In the genomic region with DNA sequence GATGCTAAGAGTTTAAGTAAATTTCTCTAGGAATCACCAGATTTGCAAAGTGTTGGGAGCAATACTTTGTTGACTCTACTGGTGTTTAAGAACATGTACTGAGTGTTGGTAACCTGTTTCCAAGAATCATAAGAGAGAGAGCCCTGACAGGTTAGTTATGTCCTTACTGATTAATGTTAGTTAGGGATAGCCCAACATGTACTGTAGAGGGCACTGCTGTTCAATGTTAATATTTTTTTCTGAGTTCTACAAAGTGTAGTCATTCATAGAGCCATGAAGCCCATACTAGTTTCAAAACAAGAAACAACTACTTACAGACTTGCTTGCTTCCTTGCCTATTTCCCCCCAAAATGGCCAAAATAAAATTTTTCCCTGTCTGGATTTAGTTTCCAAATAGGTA, we compare ENCODE assay signal across 7 cellular contexts. TPM values are rescaled to one million over a fixed set of nuclear protein-coding genes. Genes with fewer than 3 reads are reported as not detected.
DNase-seq lines count a peak whose midpoint lies in the region; ATAC-seq and TF ChIP-seq lines count a peak whose summit lies in the region.

No MANE protein-coding gene starts in this region.

- no peak overlapping the region for H4K91ac ChIP-seq in IMR-90 (ENCODE audit: insufficient read depth, low read depth, low read length)

- H4K8ac ChIP-seq in IMR-90 (ENCODE audit: low read depth in 2 of 2, low read length in 2 of 2): no peak overlapping the region

- H3K9ac ChIP-seq in IMR-90 (ENCODE audit: low read depth, low read length): no peak overlapping the region

- no peaks in the 10 kb centered on the region for H3K27me3 ChIP-seq in IMR-90 (ENCODE audit: control insufficient read depth, insufficient read depth, low read length)

- no peak overlapping the region for H3K4ac ChIP-seq in IMR-90 (ENCODE audit: low read depth, low read length)

- H2BK15ac ChIP-seq in IMR-90 (ENCODE audit: low read depth, low read length): no peak overlapping the region

- CTCF ChIA-PET in IMR-90 (lab: Yijun Ruan, JAX): no interaction called here

- intact Hi-C loops in IMR-90 (cut with micrococcal nuclease): loop anchor here (1.0 to 2.0 kb wide), 3 partner anchors 38 to 303 kb away; no protein-coding TSS in a partner anchor

- POLR2A ChIA-PET in IMR-90 (lab: Charles Lee; ENCODE audit: unreplicated experiment): no interaction called here

- 0 out of 2 replicates have a peak, but pooled peaks cover 2% of the 10 kb centered on the region for H3K4me1 ChIP-seq in IMR-90 (ENCODE audit: control insufficient read depth, insufficient read depth, low read length)

- no peaks in the 10 kb centered on the region for H3K9me3 ChIP-seq in IMR-90 (ENCODE audit: control insufficient read depth, insufficient read depth, low read length)

- H3K79me1 ChIP-seq in IMR-90 (ENCODE audit: low read depth in 1 of 2, low read length in 2 of 2): no peaks in the 10 kb centered on the region

- no TSS peak for BruUV-seq in IMR-90 (replicated peaks; lab: Mats Ljungman, UMichigan)

- H3K56ac ChIP-seq in IMR-90 (ENCODE audit: extremely low read depth, insufficient read depth, low read length): no peak overlapping the region

- TF ChIP-seq POLR2A in IMR-90 (IDR thresholded peaks at IDR 0.05; ENCODE audit: low read depth, low read length): no peak

- no peak overlapping the region for H3K4me3 ChIP-seq in IMR-90 (ENCODE audit: insufficient read depth, low read depth, low read length)

- no peaks in the 10 kb centered on the region for H3K9me1 ChIP-seq in IMR-90 (ENCODE audit: insufficient read depth, low read length)

- no peak overlapping the region for H2AK5ac ChIP-seq in IMR-90 (ENCODE audit: low read depth, low read length)

- no peak overlapping the region for H2AFZ ChIP-seq in IMR-90 (replicated peaks; ENCODE audit: low read length, poor library complexity)

- H3K4me2 ChIP-seq in IMR-90 (ENCODE audit: low read depth, low read length): no peak overlapping the region

- no peak overlapping the region for H2BK120ac ChIP-seq in IMR-90 (ENCODE audit: low read depth, low read length)

- dilution Hi-C loops in IMR-90 (cut with HindIII; ENCODE audit: low sequenced_read_pairs, unreplicated experiment): no loop called here

- no peak overlapping the region for H4K5ac ChIP-seq in IMR-90 (ENCODE audit: low read depth, low read length)

- DNase-seq in IMR-90 (peak; percentile 61), SW480 (ENCODE audit: low spot score) (peak; percentile 48), inferior parietal cortex (ENCODE audit: extremely low spot score) (peak; percentile 36), 8988T (no peak), activated gamma-delta T cell (lab: John Stamatoyannopoulos, UW) (no peak)

- no peak overlapping the region for H3K23ac ChIP-seq in IMR-90 (ENCODE audit: low read depth, low read length)

- no peak overlapping the region for H3K27ac ChIP-seq in IMR-90 (ENCODE audit: insufficient read depth, low read length)

- in situ Hi-C loops in IMR-90 (cut with MboI; ENCODE audit: low sequenced_read_pairs): loop anchor here (5.0 to 10.0 kb wide), 2 partner anchors 35 to 303 kb away; no protein-coding TSS in a partner anchor

- no peak overlapping the region for H2BK20ac ChIP-seq in IMR-90 (ENCODE audit: low read depth, low read length)

- H4K20me1 ChIP-seq in IMR-90 (ENCODE audit: insufficient read depth, low read length): no peaks in the 10 kb centered on the region

- no peak overlapping the region for H2BK5ac ChIP-seq in IMR-90 (ENCODE audit: low read depth, low read length, poor library complexity, severe bottlenecking)

- ATAC-seq in GM21717 (IDR thresholded peaks at IDR 0.05; ENCODE audit: unreplicated experiment) (peak; percentile 77), IMR-90 (ENCODE audit: low read depth) (peak; percentile 98)

- no peak overlapping the region for H3K18ac ChIP-seq in IMR-90 (ENCODE audit: low read depth, low read length)

- H3K36me3 ChIP-seq in IMR-90 (ENCODE audit: control insufficient read depth, insufficient read depth, low read length): no peaks in the 10 kb centered on the region

- H3K14ac ChIP-seq in IMR-90 (replicated peaks; ENCODE audit: low read depth, low read length): no peak overlapping the region

- TF ChIP-seq CTCF in GM12872 (IDR thresholded peaks at IDR 0.05; ENCODE audit: insufficient read depth, low read depth, low read length): peak; percentile 51
- peak; percentile 85 for TF ChIP-seq CTCF in IMR-90 (conservative IDR thresholded peaks at IDR 0.05; ENCODE audit: low read depth, low read length)

- TF ChIP-seq RAD21 in IMR-90 (IDR thresholded peaks at IDR 0.05; ENCODE audit: low read length): peak; percentile 82

- no peak overlapping the region for H2AK9ac ChIP-seq in IMR-90 (replicated peaks; ENCODE audit: low read depth, low read length, poor library complexity)

TF ChIP-seq in IMR-90, 13 proteins besides CTCF, POLR2A, EP300 and RAD21:
- TF ChIP-seq RFX5 (IDR thresholded peaks at IDR 0.05; ENCODE audit: low read depth, low read length) (no peak), SMC3 (IDR thresholded peaks at IDR 0.05; ENCODE audit: low read depth, low read length) (peak; percentile 73)

RNA-seq across cellular contexts. Expression of a gene that starts 11.9 kb away (rescaled TPM):
- total RNA-seq in IMR-90 (2012; rRNA removed): not detected in 2 replicates
- polyA plus RNA-seq in IMR-90 (2012; rRNA removed): not detected in 2 replicates
- polyA plus RNA-seq in IMR-90 (2012; cell fraction: cytosol; rRNA removed): not detected in 2 replicates
- polyA plus RNA-seq in IMR-90 (2012; cell fraction: nucleus; rRNA removed; ENCODE audit: low replicate concordance): not detected in 2 replicates

Comparison
In these comparisons a context has a peak if more than half of its experiments do, and no peak if none do; other contexts are left out.
1. DNase-seq: peak in IMR-90 (single experiment), SW480 (single experiment) and inferior parietal cortex (single experiment); none in 8988T (single experiment) and activated gamma-delta T cell (single experiment).